Comparison of ENCODE assay signal across 10 cellular contexts in genomic region chr3:99534951-99535704, GRCh38.
DNase-seq lines count a peak whose midpoint lies in the region; ATAC-seq, FAIRE-seq and TF ChIP-seq lines count a peak whose summit lies in the region.
"Had no signal": no experiment of that assay in that cellular context is flagged by ENCODE, and none has a peak within 500 bp of the region (broad histone marks: within the 10 kb centered on the region; RNA-seq: fewer than 3 reads in every experiment).

No MANE protein-coding gene starts in this region.

- no peak overlapping the region for H3K14ac ChIP-seq in mesenchymal stem cell (ENCODE audit: low read length in 2 of 2)

- no peak overlapping the region for H3K27ac Mint-ChIP-seq in Calu3 (ENCODE audit: unreplicated experiment)
- H3K27ac Mint-ChIP-seq: naive thymus-derived CD8-positive, alpha-beta T cell had no signal

- no peak overlapping the region for H2BK12ac ChIP-seq in mesenchymal stem cell (ENCODE audit: low read length in 2 of 2)

- H3K4me2 ChIP-seq in mesenchymal stem cell (ENCODE audit: low read length, poor library complexity, severe bottlenecking) = no peak overlapping the region

- ATAC-seq in HG02884 (IDR thresholded peaks at IDR 0.05; ENCODE audit: unreplicated experiment) (peak; percentile 73), pancreas (no peak)
- ATAC-seq: naive thymus-derived CD8-positive, alpha-beta T cell had no signal

- H3K4ac ChIP-seq in mesenchymal stem cell (ENCODE audit: low read depth in 1 of 2, low read length in 2 of 2) = no peak overlapping the region

- no peak overlapping the region for H3K4me3 Mint-ChIP-seq in Calu3 (ENCODE audit: low read depth, unreplicated experiment)
- H3K4me3 Mint-ChIP-seq: naive thymus-derived CD8-positive, alpha-beta T cell had no signal

- CTCF ChIA-PET in Calu3 (lab: Charles Lee) = no interaction called here

- H3K23ac ChIP-seq in mesenchymal stem cell (ENCODE audit: low read length in 2 of 2) = no peak overlapping the region

- H3K27me3 ChIP-seq in mesenchymal stem cell (ENCODE audit: control insufficient read depth in 1 of 2, insufficient read depth in 1 of 2, low read length in 2 of 2) (no peaks in the 10 kb centered on the region), pancreas (no peaks in the 10 kb centered on the region), ascending aorta (no peaks in the 10 kb centered on the region)

- 13% methylated on average over 2 of the region's 2 CpGs for WGBS in mesenchymal stem cell
- 53 to 63% methylated on average over 2 of the region's 2 CpGs for WGBS in pancreas, 2 donors

- H3K27me3 Mint-ChIP-seq in Calu3 (ENCODE audit: unreplicated experiment) = no peaks in the 10 kb centered on the region

- no peak for FAIRE-seq in pancreas (lab: Jason Lieb, UNC)
- FAIRE-seq: GM19239 had no signal

- H3K27ac ChIP-seq in mesenchymal stem cell (ENCODE audit: low read length, poor library complexity, severe bottlenecking) = peak overlapping the region; percentile 72
- no peak overlapping the region for H3K27ac ChIP-seq in pancreas
- no peak overlapping the region for H3K27ac ChIP-seq in ascending aorta

- H2BK5ac ChIP-seq in mesenchymal stem cell (ENCODE audit: low read depth, low read length, poor library complexity, severe bottlenecking) = no peak overlapping the region

- DNase-seq in EL = peak; percentile 86
- DNase-seq in amniotic stem cell (lab: John Stamatoyannopoulos, UW) = peak; percentile 49
- DNase-seq in mesenchymal stem cell = peak; percentile 83
- DNase-seq in stimulated activated CD4-positive, alpha-beta T cell treated with anti-CD3 and anti-CD28 coated beads, Interleukin-2, amount 100 ng/mL, for 24 hours = no peak
- DNase-seq in Calu3 = no peak
- no peak for DNase-seq in pancreas
- no peak for DNase-seq in ascending aorta (ENCODE audit: low spot score in 2 of 2)
- DNase-seq: naive thymus-derived CD8-positive, alpha-beta T cell had no signal

- H3K4me1 ChIP-seq in mesenchymal stem cell (ENCODE audit: control insufficient read depth, insufficient read depth, low read depth, low read length) (no peaks in the 10 kb centered on the region), pancreas (no peaks in the 10 kb centered on the region), ascending aorta (peaks cover 0 to 5% of the 10 kb centered on the region in 2 donors)

- H3K4me3 ChIP-seq in mesenchymal stem cell (ENCODE audit: insufficient read depth in 1 of 2, low read depth in 1 of 2, low read length in 2 of 2) = no peak overlapping the region
- no peak overlapping the region for H3K4me3 ChIP-seq in pancreas
- no peak overlapping the region for H3K4me3 ChIP-seq in ascending aorta

- no peak overlapping the region for H4K91ac ChIP-seq in mesenchymal stem cell (ENCODE audit: low read length)

- H2BK120ac ChIP-seq in mesenchymal stem cell (ENCODE audit: low read depth, low read length) = no peak overlapping the region

- H3K9ac ChIP-seq in mesenchymal stem cell (ENCODE audit: low read length) = no peak overlapping the region

- no peak overlapping the region for H2BK15ac ChIP-seq in mesenchymal stem cell (ENCODE audit: low read depth, poor library complexity, severe bottlenecking)

- BruUV-seq in Calu3 (replicated peaks; lab: Mats Ljungman, UMichigan) = no TSS peak

- TF ChIP-seq CTCF in Calu3 (IDR thresholded peaks at IDR 0.05; ENCODE audit: unreplicated experiment) (no peak), pancreas (IDR thresholded peaks at IDR 0.05) (no peak), ascending aorta (IDR thresholded peaks at IDR 0.05) (no peak)

- no peak overlapping the region for H4K8ac ChIP-seq in mesenchymal stem cell (ENCODE audit: low read length)

- no peaks in the 10 kb centered on the region for H3K9me3 Mint-ChIP-seq in Calu3 (ENCODE audit: low read depth, unreplicated experiment)
- H3K9me3 Mint-ChIP-seq: naive thymus-derived CD8-positive, alpha-beta T cell had no signal

- no peaks in the 10 kb centered on the region for H3K9me3 ChIP-seq in mesenchymal stem cell (ENCODE audit: control insufficient read depth, low read length)
- H3K9me3 ChIP-seq in pancreas = no peaks in the 10 kb centered on the region
- no peaks in the 10 kb centered on the region for H3K9me3 ChIP-seq in ascending aorta

- no peak overlapping the region for H2AK5ac ChIP-seq in mesenchymal stem cell (ENCODE audit: low read length, severe bottlenecking)

- no peaks in the 10 kb centered on the region for H3K36me3 Mint-ChIP-seq in Calu3 (ENCODE audit: insufficient read depth, unreplicated experiment)
- H3K36me3 Mint-ChIP-seq: naive thymus-derived CD8-positive, alpha-beta T cell had no signal

- no peaks in the 10 kb centered on the region for H3K36me3 ChIP-seq in mesenchymal stem cell (ENCODE audit: control insufficient read depth in 1 of 2, insufficient read depth in 2 of 2, low read depth in 1 of 2, low read length in 2 of 2)
- no peaks in the 10 kb centered on the region for H3K36me3 ChIP-seq in pancreas
- no peaks in the 10 kb centered on the region for H3K36me3 ChIP-seq in ascending aorta

- intact Hi-C loops in Calu3 (cut with micrococcal nuclease; ENCODE audit: unreplicated experiment) = loop anchor here (5.0 to 10.0 kb wide), 2 partner anchors 212 to 510 kb away; no protein-coding TSS in a partner anchor
- intact Hi-C loops in pancreas (cut with DNase I) = no loop called here
- intact Hi-C loops in ascending aorta (cut with DNase I) = loop anchor here (5.0 to 10.0 kb wide), 2 partner anchors 33 to 510 kb away; no protein-coding TSS in a partner anchor

- H3K79me1 ChIP-seq in mesenchymal stem cell (replicated peaks; ENCODE audit: low read length, poor library complexity, severe bottlenecking) = no peaks in the 10 kb centered on the region

- peaks cover 18% of the 10 kb centered on the region for H3K4me1 Mint-ChIP-seq in Calu3 (ENCODE audit: low read depth, unreplicated experiment)
- H3K4me1 Mint-ChIP-seq: naive thymus-derived CD8-positive, alpha-beta T cell had no signal

- H3K18ac ChIP-seq in mesenchymal stem cell (ENCODE audit: low read depth in 1 of 2, low read length in 2 of 2) = no peak overlapping the region

- no peak overlapping the region for H2AFZ ChIP-seq in mesenchymal stem cell (ENCODE audit: low read depth, low read length)

Comparison
In these comparisons a context has a peak if more than half of its experiments do, and no peak if none do; other contexts are left out.
1. DNase-seq: peak in EL (single experiment), amniotic stem cell (single experiment) and mesenchymal stem cell (single experiment); none in stimulated activated CD4-positive, alpha-beta T cell treated with anti-CD3 and anti-CD28 coated beads, Interleukin-2, amount 100 ng/mL, for 24 hours (0 of 2), Calu3 (single experiment), pancreas (0 of 6) and ascending aorta (0 of 2).
2. intact Hi-C loops: an anchor here in Calu3 (5.0 to 10.0 kb wide) and ascending aorta (5.0 to 10.0 kb wide); none called in pancreas.